ENCODE assay signal across 21 cellular contexts in the genomic region with DNA sequence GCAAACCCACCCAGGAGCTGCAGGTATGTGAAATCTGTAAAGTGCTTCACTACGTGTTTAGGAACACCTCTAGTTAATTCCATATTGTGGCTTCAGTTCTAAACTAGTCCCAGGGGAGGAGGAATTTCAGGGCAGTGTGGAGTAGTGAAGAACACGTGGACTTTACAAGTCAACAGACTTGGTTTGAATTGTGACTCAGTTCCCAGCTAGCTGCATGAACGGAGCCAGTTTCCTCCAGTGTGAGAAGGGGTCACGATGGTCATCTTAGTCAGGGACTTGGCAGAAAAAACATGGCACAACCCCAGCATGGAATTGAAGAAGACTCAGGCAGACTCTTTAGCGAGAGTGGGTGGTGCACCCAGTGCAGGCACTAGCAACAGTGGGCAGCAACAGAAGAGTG.
DNase-seq lines count a peak whose midpoint lies in the region; ATAC-seq, FAIRE-seq and TF ChIP-seq lines count a peak whose summit lies in the region.
"Had no signal": no experiment of that assay in that cellular context is flagged by ENCODE, and none has a peak within 500 bp of the region (broad histone marks: within the 10 kb centered on the region; RNA-seq: fewer than 3 reads in every experiment).

No MANE protein-coding gene starts in this region.

- no peak overlapping the region for H3K56ac ChIP-seq in IMR-90 (ENCODE audit: extremely low read depth, insufficient read depth, low read length)

- H3K79me1 ChIP-seq in IMR-90 (ENCODE audit: low read depth in 1 of 2, low read length in 2 of 2), result no peaks in the 10 kb centered on the region
- H3K79me1 ChIP-seq in mesenchymal stem cell (replicated peaks; ENCODE audit: low read length, poor library complexity, severe bottlenecking), result no peaks in the 10 kb centered on the region

- dilution Hi-C loops in IMR-90 (cut with HindIII; ENCODE audit: low sequenced_read_pairs, unreplicated experiment), result no loop called here

- H3K18ac ChIP-seq in IMR-90 (ENCODE audit: low read depth, low read length) (no peak overlapping the region), mesenchymal stem cell (ENCODE audit: low read depth in 1 of 2, low read length in 2 of 2) (no peak overlapping the region)

- H4K5ac ChIP-seq in IMR-90 (ENCODE audit: low read depth, low read length), result no peak overlapping the region

- no peak overlapping the region for H2BK12ac ChIP-seq in mesenchymal stem cell (ENCODE audit: low read length in 2 of 2)

- 20% methylated on average over 1 of the region's 5 CpGs; no CpG with 5 or more reads in 1 of the 2 experiments for WGBS in IMR-90 (ENCODE audit: extremely low coverage in 2 of 2, insufficient read length in 1 of 2), 2 experiments
- 66% methylated on average over 5 of the region's 5 CpGs for WGBS in mesenchymal stem cell

- TF ChIP-seq POLR2A in IMR-90 (IDR thresholded peaks at IDR 0.05; ENCODE audit: low read depth, low read length) (no peak), H54 (IDR thresholded peaks at IDR 0.05; ENCODE audit: low read depth, low read length) (no peak)

- H2BK5ac ChIP-seq in IMR-90 (ENCODE audit: low read depth, low read length, poor library complexity, severe bottlenecking) (no peak overlapping the region), mesenchymal stem cell (ENCODE audit: low read depth, low read length, poor library complexity, severe bottlenecking) (no peak overlapping the region)

- in situ Hi-C loops in IMR-90 (cut with MboI; ENCODE audit: low sequenced_read_pairs), result no loop called here

- no peak overlapping the region for H3K23ac ChIP-seq in IMR-90 (ENCODE audit: low read depth, low read length)
- no peak overlapping the region for H3K23ac ChIP-seq in mesenchymal stem cell (ENCODE audit: low read length in 2 of 2)

- no peak for TF ChIP-seq CTCF in AG10803 (conservative IDR thresholded peaks at IDR 0.05; ENCODE audit: low read length)
- TF ChIP-seq CTCF in IMR-90 (conservative IDR thresholded peaks at IDR 0.05; ENCODE audit: low read depth, low read length), result no peak
- no peak for TF ChIP-seq CTCF in choroid plexus epithelial cell (conservative IDR thresholded peaks at IDR 0.05; ENCODE audit: low read depth, low read length)

- no peak overlapping the region for H3K9ac ChIP-seq in IMR-90 (ENCODE audit: low read depth, low read length)
- peak overlapping the region; percentile 46 for H3K9ac ChIP-seq in mesenchymal stem cell (ENCODE audit: low read length)

- H2AFZ ChIP-seq in IMR-90 (replicated peaks; ENCODE audit: low read length, poor library complexity) (peak overlapping the region; percentile 0), mesenchymal stem cell (ENCODE audit: low read depth, low read length) (no peak overlapping the region)

- H3K36me3 ChIP-seq in IMR-90 (ENCODE audit: control insufficient read depth, insufficient read depth, low read length) (no peaks in the 10 kb centered on the region), mesenchymal stem cell (ENCODE audit: control insufficient read depth in 1 of 2, insufficient read depth in 2 of 2, low read depth in 1 of 2, low read length in 2 of 2) (no peaks in the 10 kb centered on the region)
- H3K36me3 ChIP-seq: adrenal gland, lower lobe of right lung had no signal

- peak overlapping the region; percentile 19 for H2AK9ac ChIP-seq in IMR-90 (replicated peaks; ENCODE audit: low read depth, low read length, poor library complexity)

- intact Hi-C loops in IMR-90 (cut with micrococcal nuclease), result loop anchor here (1.0 kb wide), 1 partner anchor 87 kb away; no protein-coding TSS in a partner anchor

- no peak for FAIRE-seq in H54 (lab: Jason Lieb, UNC)
- FAIRE-seq: GM18507, GM19239 had no signal

- H2BK20ac ChIP-seq in IMR-90 (ENCODE audit: low read depth, low read length), result peak overlapping the region; percentile 12; the same call in 1 of the 2 replicates

- H3K4me1 ChIP-seq in IMR-90 (ENCODE audit: control insufficient read depth, insufficient read depth, low read length) (peaks cover 17% of the 10 kb centered on the region), mesenchymal stem cell (ENCODE audit: control insufficient read depth, insufficient read depth, low read depth, low read length) (peaks cover 5% of the 10 kb centered on the region)
- H3K4me1 ChIP-seq: adrenal gland, lower lobe of right lung had no signal

- TF ChIP-seq RAD21 in IMR-90 (IDR thresholded peaks at IDR 0.05; ENCODE audit: low read length), result no peak

- DNase-seq in AG10803 (ENCODE audit: low read depth) (peak; percentile 85), IMR-90 (peak; percentile 96), choroid plexus epithelial cell (ENCODE audit: low read depth) (peak; percentile 41), mesenchymal stem cell (no peak), NCI-H226 (no peak), H54 (ENCODE audit: insufficient read length, low spot score) (no peak)
- DNase-seq in stimulated activated naive CD4-positive, alpha-beta T cell treated with Interleukin-2 at 50 U/mL for 16 hours (lab: John Stamatoyannopoulos, UW), result no peak
- DNase-seq: activated CD4-positive, alpha-beta T cell treated with anti-CD3 and anti-CD28 coated beads, Interleukin-2, amount 50 U/mL, for 1 hour; activated T-cell treated with anti-CD3 and anti-CD28 coated beads, Interleukin-2, amount 50 U/mL, for 48 hours; adrenal gland; Calu3; lower lobe of right lung; MV-4-11; NK-92 treated with Interleukin-12 subunit alpha and Interleukin-12 subunit beta, amount 100 ng/mL, for 24 hours; retina; stimulated activated CD4-positive, alpha-beta T cell treated with anti-CD3 and anti-CD28 coated beads, Interleukin-1b, Interleukin-23, amount 100 ng/mL, for 48 hours; T-helper 2 cell had no signal

- H3K4me2 ChIP-seq in IMR-90 (ENCODE audit: low read depth, low read length) (no peak overlapping the region), mesenchymal stem cell (ENCODE audit: low read length, poor library complexity, severe bottlenecking) (no peak overlapping the region)

- POLR2A ChIA-PET in IMR-90 (lab: Charles Lee; ENCODE audit: unreplicated experiment), result no interaction called here

- H2BK120ac ChIP-seq in IMR-90 (ENCODE audit: low read depth, low read length), result peak overlapping the region; percentile 49; the same call in 1 of the 2 replicates
- H2BK120ac ChIP-seq in mesenchymal stem cell (ENCODE audit: low read depth, low read length), result no peak overlapping the region

- H3K9me3 ChIP-seq in IMR-90 (ENCODE audit: control insufficient read depth, insufficient read depth, low read length) (no peaks in the 10 kb centered on the region), mesenchymal stem cell (ENCODE audit: control insufficient read depth, low read length) (no peaks in the 10 kb centered on the region)
- H3K9me3 ChIP-seq: adrenal gland, lower lobe of right lung had no signal

- H2AK5ac ChIP-seq in IMR-90 (ENCODE audit: low read depth, low read length), result peak overlapping the region; percentile 15; the same call in 1 of the 2 replicates
- H2AK5ac ChIP-seq in mesenchymal stem cell (ENCODE audit: low read length, severe bottlenecking), result no peak overlapping the region

- BruUV-seq in IMR-90 (replicated peaks; lab: Mats Ljungman, UMichigan), result no TSS peak

- peak overlapping the region; percentile 62; the same call in 1 of the 2 replicates for H3K4ac ChIP-seq in IMR-90 (ENCODE audit: low read depth, low read length)
- H3K4ac ChIP-seq in mesenchymal stem cell (ENCODE audit: low read depth in 1 of 2, low read length in 2 of 2), result no peak overlapping the region

- CTCF ChIA-PET in IMR-90 (lab: Yijun Ruan, JAX), result no interaction called here

- H3K27ac ChIP-seq in IMR-90 (ENCODE audit: insufficient read depth, low read length) (no peak overlapping the region), mesenchymal stem cell (ENCODE audit: low read length, poor library complexity, severe bottlenecking) (no peak overlapping the region)
- H3K27ac ChIP-seq: adrenal gland, lower lobe of right lung had no signal

- peak overlapping the region; percentile 24; the same call in 1 of the 3 replicates for H2BK15ac ChIP-seq in IMR-90 (ENCODE audit: low read depth, low read length)
- no peak overlapping the region for H2BK15ac ChIP-seq in mesenchymal stem cell (ENCODE audit: low read depth, poor library complexity, severe bottlenecking)

- H3K14ac ChIP-seq in IMR-90 (replicated peaks; ENCODE audit: low read depth, low read length), result peak overlapping the region; percentile 38; the same call in 1 of the 2 replicates
- peak overlapping the region in 1 of 2 experiments; percentile 51 for H3K14ac ChIP-seq in mesenchymal stem cell (ENCODE audit: low read length in 2 of 2)

- peaks cover 1% of the 10 kb centered on the region; the same call in 1 of the 2 replicates for H3K9me1 ChIP-seq in IMR-90 (ENCODE audit: insufficient read depth, low read length)

- H3K4me3 ChIP-seq in AG10803 (ENCODE audit: low read length), result no peak overlapping the region
- no peak overlapping the region for H3K4me3 ChIP-seq in IMR-90 (ENCODE audit: insufficient read depth, low read depth, low read length)
- H3K4me3 ChIP-seq in choroid plexus epithelial cell (ENCODE audit: low read depth, low read length), result no peak overlapping the region
- peak overlapping the region in 1 of 2 experiments; percentile 21 for H3K4me3 ChIP-seq in mesenchymal stem cell (ENCODE audit: insufficient read depth in 1 of 2, low read depth in 1 of 2, low read length in 2 of 2)
- H3K4me3 ChIP-seq: adrenal gland, lower lobe of right lung had no signal

- H4K91ac ChIP-seq in IMR-90 (ENCODE audit: insufficient read depth, low read depth, low read length) (no peak overlapping the region), mesenchymal stem cell (ENCODE audit: low read length) (no peak overlapping the region)

- H4K20me1 ChIP-seq in IMR-90 (ENCODE audit: insufficient read depth, low read length), result no peaks in the 10 kb centered on the region

- H4K8ac ChIP-seq in IMR-90 (ENCODE audit: low read depth in 2 of 2, low read length in 2 of 2), result no peak overlapping the region
- no peak overlapping the region for H4K8ac ChIP-seq in mesenchymal stem cell (ENCODE audit: low read length)

- H3K27me3 ChIP-seq in IMR-90 (ENCODE audit: control insufficient read depth, insufficient read depth, low read length), result no peaks in the 10 kb centered on the region
- no peaks in the 10 kb centered on the region for H3K27me3 ChIP-seq in mesenchymal stem cell (ENCODE audit: control insufficient read depth in 1 of 2, insufficient read depth in 1 of 2, low read length in 2 of 2)
- H3K27me3 ChIP-seq: adrenal gland had no signal

- peak; percentile 90 for ATAC-seq in IMR-90 (ENCODE audit: low read depth)
- ATAC-seq in GM19463 (IDR thresholded peaks at IDR 0.05; ENCODE audit: unreplicated experiment), result no peak
- ATAC-seq: lower lobe of right lung, Right ventricle myocardium inferior had no signal

TF ChIP-seq in IMR-90, 13 proteins besides CTCF, POLR2A, EP300 and RAD21 (continues in another document):
- TF ChIP-seq BHLHE40 (IDR thresholded peaks at IDR 0.05; ENCODE audit: low read depth, low read length) (peak; percentile 32; the same call in 1 of the 2 replicates), FOS (IDR thresholded peaks at IDR 0.05; ENCODE audit: low read depth, low read length) (peak; percentile 33; the same call in 1 of the 2 replicates), RCOR1 (IDR thresholded peaks at IDR 0.05; ENCODE audit: insufficient replicate concordance, low read length) (no peak)

Comparison
In these comparisons a context has a peak if more than half of its experiments do, and no peak if none do; other contexts are left out.
1. DNase-seq: peak in AG10803 (single experiment), IMR-90 (single experiment) and choroid plexus epithelial cell (single experiment); none in mesenchymal stem cell (single experiment), stimulated activated naive CD4-positive, alpha-beta T cell treated with Interleukin-2 at 50 U/mL for 16 hours (single experiment), NCI-H226 (single experiment) and H54 (single experiment).